Comparison of ENCODE assay signal across 2 cellular contexts in the genomic region with DNA sequence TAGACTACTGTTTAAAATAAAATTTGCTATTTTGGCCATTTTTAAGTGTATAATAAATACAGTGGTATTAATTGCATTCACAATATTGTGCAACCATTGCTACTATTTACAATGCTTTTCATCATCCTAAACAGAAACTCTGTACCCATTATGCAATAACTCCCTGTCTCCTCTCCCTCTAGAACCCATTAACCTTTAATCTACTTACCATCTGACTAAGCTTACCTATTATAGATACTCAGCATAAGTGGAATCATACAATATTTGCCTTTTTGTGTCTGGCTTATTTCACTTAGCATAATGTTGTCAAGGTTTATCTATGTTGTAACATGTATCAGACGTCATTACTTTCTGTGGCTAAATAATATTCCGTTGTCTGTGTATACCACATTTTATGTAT.
TF ChIP-seq lines count a peak whose summit lies in the region.

No MANE protein-coding gene starts in this region.

TF ChIP-seq in K562, 482 proteins besides CTCF, POLR2A, EP300 and RAD21 (continues in another document):
- TF ChIP-seq CTCFL (IDR thresholded peaks at IDR 0.05; ENCODE audit: borderline replicate concordance, insufficient read depth, low read depth, low read length, poor library complexity, severe bottlenecking) (no peak), SETDB1 (IDR thresholded peaks at IDR 0.05; ENCODE audit: low read length) (no peak), ZNF184 (CRISPR knock-in tag; IDR thresholded peaks at IDR 0.05) (no peak), ZNF277 (CRISPR knock-in tag; IDR thresholded peaks at IDR 0.05; ENCODE audit: borderline replicate concordance) (no peak), CEBPB (tag; IDR thresholded peaks at IDR 0.05) (peak; percentile 81), TRIM24 (IDR thresholded peaks at IDR 0.05) (peak; percentile 88 to 92; a peak in 3 of 4 replicates), KLF16 (IDR thresholded peaks at IDR 0.05) (no peak), CCAR2 (IDR thresholded peaks at IDR 0.05; ENCODE audit: low read depth, low read length) (no peak), CEBPG (CRISPR knock-in tag; IDR thresholded peaks at IDR 0.05) (no peak), CEBPG (tag; conservative IDR thresholded peaks at IDR 0.05 in 1 of 2, IDR thresholded peaks at IDR 0.05 in 1 of 2) (peak; percentile 76 to 84), ZNF75A (CRISPR knock-in tag; IDR thresholded peaks at IDR 0.05) (no peak), RBM17 (IDR thresholded peaks at IDR 0.05; ENCODE audit: borderline replicate concordance, low read depth, low read length) (no peak), SREBF2 (CRISPR knock-in tag; IDR thresholded peaks at IDR 0.05) (no peak), POLR3A (IDR thresholded peaks at IDR 0.05; ENCODE audit: borderline replicate concordance, extremely low read depth, insufficient read depth, insufficient read length) (no peak), FOSL1 (tag; conservative IDR thresholded peaks at IDR 0.05) (no peak), KDM1A (IDR thresholded peaks at IDR 0.05) (no peak), ZNF143 (CRISPR knock-in tag; IDR thresholded peaks at IDR 0.05) (no peak), ADNP (tag; IDR thresholded peaks at IDR 0.05) (no peak)
- TF ChIP-seq, protein P1, sequence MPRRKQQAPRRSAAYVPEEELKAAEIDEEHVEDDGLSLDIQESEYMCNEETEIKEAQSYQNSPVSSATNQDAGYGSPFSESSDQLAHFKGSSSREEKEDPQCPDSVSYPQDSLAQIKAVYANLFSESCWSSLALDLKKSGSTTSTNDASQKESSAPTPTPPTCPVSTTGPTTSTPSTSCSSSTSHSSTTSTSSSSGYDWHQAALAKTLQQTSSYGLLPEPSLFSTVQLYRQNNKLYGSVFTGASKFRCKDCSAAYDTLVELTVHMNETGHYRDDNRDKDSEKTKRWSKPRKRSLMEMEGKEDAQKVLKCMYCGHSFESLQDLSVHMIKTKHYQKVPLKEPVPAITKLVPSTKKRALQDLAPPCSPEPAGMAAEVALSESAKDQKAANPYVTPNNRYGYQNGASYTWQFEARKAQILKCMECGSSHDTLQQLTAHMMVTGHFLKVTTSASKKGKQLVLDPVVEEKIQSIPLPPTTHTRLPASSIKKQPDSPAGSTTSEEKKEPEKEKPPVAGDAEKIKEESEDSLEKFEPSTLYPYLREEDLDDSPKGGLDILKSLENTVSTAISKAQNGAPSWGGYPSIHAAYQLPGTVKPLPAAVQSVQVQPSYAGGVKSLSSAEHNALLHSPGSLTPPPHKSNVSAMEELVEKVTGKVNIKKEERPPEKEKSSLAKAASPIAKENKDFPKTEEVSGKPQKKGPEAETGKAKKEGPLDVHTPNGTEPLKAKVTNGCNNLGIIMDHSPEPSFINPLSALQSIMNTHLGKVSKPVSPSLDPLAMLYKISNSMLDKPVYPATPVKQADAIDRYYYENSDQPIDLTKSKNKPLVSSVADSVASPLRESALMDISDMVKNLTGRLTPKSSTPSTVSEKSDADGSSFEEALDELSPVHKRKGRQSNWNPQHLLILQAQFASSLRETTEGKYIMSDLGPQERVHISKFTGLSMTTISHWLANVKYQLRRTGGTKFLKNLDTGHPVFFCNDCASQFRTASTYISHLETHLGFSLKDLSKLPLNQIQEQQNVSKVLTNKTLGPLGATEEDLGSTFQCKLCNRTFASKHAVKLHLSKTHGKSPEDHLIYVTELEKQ (CRISPR knock-in tag; IDR thresholded peaks at IDR 0.05), result no peak
- TF ChIP-seq, protein P2, sequence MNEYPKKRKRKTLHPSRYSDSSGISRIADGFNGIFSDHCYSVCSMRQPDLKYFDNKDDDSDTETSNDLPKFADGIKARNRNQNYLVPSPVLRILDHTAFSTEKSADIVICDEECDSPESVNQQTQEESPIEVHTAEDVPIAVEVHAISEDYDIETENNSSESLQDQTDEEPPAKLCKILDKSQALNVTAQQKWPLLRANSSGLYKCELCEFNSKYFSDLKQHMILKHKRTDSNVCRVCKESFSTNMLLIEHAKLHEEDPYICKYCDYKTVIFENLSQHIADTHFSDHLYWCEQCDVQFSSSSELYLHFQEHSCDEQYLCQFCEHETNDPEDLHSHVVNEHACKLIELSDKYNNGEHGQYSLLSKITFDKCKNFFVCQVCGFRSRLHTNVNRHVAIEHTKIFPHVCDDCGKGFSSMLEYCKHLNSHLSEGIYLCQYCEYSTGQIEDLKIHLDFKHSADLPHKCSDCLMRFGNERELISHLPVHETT (CRISPR knock-in tag; conservative IDR thresholded peaks at IDR 0.05 in 1 of 2, IDR thresholded peaks at IDR 0.05 in 1 of 2), result no peak

TF ChIP-seq in liver, 16 proteins besides CTCF, POLR2A, EP300 and RAD21:
- TF ChIP-seq FOXA2 (IDR thresholded peaks at IDR 0.05), result peak; percentile 92
- TF ChIP-seq YY1 (IDR thresholded peaks at IDR 0.05), result peak; percentile 77
- TF ChIP-seq MAX (IDR thresholded peaks at IDR 0.05), result peak; percentile 72
- peak; percentile 57 to 83 for TF ChIP-seq JUND (IDR thresholded peaks at IDR 0.05)
- peak in 1 of 2 donors; percentile 76 for TF ChIP-seq EGR1 (IDR thresholded peaks at IDR 0.05; ENCODE audit: low read depth in 2 of 2)
- TF ChIP-seq SP1 (IDR thresholded peaks at IDR 0.05), result peak; percentile 91
- peak; percentile 85 for TF ChIP-seq FOXA1 (IDR thresholded peaks at IDR 0.05)
- TF ChIP-seq GABPA (IDR thresholded peaks at IDR 0.05 in 1 of 2, conservative IDR thresholded peaks at IDR 0.05 in 1 of 2), result peak in 1 of 2 donors; percentile 35
- TF ChIP-seq RXRA (IDR thresholded peaks at IDR 0.05), result peak; percentile 90 to 96
- TF ChIP-seq, protein P3, sequence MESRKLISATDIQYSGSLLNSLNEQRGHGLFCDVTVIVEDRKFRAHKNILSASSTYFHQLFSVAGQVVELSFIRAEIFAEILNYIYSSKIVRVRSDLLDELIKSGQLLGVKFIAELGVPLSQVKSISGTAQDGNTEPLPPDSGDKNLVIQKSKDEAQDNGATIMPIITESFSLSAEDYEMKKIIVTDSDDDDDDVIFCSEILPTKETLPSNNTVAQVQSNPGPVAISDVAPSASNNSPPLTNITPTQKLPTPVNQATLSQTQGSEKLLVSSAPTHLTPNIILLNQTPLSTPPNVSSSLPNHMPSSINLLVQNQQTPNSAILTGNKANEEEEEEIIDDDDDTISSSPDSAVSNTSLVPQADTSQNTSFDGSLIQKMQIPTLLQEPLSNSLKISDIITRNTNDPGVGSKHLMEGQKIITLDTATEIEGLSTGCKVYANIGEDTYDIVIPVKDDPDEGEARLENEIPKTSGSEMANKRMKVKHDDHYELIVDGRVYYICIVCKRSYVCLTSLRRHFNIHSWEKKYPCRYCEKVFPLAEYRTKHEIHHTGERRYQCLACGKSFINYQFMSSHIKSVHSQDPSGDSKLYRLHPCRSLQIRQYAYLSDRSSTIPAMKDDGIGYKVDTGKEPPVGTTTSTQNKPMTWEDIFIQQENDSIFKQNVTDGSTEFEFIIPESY (IDR thresholded peaks at IDR 0.05), result peak; percentile 86
- peak; percentile 55 for TF ChIP-seq HNF4G (IDR thresholded peaks at IDR 0.05)
- TF ChIP-seq, protein P4, sequence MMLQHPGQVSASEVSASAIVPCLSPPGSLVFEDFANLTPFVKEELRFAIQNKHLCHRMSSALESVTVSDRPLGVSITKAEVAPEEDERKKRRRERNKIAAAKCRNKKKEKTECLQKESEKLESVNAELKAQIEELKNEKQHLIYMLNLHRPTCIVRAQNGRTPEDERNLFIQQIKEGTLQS (IDR thresholded peaks at IDR 0.05), result peak; percentile 95
- TF ChIP-seq HNF4A (conservative IDR thresholded peaks at IDR 0.05), result peak; percentile 85 to 90
- TF ChIP-seq NR2F2 (IDR thresholded peaks at IDR 0.05), result no peak
- TF ChIP-seq, protein P5, sequence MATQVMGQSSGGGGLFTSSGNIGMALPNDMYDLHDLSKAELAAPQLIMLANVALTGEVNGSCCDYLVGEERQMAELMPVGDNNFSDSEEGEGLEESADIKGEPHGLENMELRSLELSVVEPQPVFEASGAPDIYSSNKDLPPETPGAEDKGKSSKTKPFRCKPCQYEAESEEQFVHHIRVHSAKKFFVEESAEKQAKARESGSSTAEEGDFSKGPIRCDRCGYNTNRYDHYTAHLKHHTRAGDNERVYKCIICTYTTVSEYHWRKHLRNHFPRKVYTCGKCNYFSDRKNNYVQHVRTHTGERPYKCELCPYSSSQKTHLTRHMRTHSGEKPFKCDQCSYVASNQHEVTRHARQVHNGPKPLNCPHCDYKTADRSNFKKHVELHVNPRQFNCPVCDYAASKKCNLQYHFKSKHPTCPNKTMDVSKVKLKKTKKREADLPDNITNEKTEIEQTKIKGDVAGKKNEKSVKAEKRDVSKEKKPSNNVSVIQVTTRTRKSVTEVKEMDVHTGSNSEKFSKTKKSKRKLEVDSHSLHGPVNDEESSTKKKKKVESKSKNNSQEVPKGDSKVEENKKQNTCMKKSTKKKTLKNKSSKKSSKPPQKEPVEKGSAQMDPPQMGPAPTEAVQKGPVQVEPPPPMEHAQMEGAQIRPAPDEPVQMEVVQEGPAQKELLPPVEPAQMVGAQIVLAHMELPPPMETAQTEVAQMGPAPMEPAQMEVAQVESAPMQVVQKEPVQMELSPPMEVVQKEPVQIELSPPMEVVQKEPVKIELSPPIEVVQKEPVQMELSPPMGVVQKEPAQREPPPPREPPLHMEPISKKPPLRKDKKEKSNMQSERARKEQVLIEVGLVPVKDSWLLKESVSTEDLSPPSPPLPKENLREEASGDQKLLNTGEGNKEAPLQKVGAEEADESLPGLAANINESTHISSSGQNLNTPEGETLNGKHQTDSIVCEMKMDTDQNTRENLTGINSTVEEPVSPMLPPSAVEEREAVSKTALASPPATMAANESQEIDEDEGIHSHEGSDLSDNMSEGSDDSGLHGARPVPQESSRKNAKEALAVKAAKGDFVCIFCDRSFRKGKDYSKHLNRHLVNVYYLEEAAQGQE (IDR thresholded peaks at IDR 0.05), result peak; percentile 67
- TF ChIP-seq TAF1 (conservative IDR thresholded peaks at IDR 0.05), result no peak
